In genomic region chr2:224586127-224586702, GRCh38 we compare ENCODE assay signal across 8 cellular contexts. TPM values are rescaled to one million over a fixed set of nuclear protein-coding genes. Genes with fewer than 3 reads are reported as not detected.
DNase-seq lines count a peak whose midpoint lies in the region; ATAC-seq and TF ChIP-seq lines count a peak whose summit lies in the region.

No MANE protein-coding gene starts in this region.

- H3K4me3 ChIP-seq in ACC112 (ENCODE audit: low read depth, low read length) (peak overlapping the region; percentile 83), HL-60 (replicated peaks; ENCODE audit: insufficient read depth, low read length) (peak overlapping the region; percentile 55), right lobe of liver (peak overlapping the region; percentile 50 to 77 (median 72)), upper lobe of right lung (peak overlapping the region; percentile 52)

- no peak overlapping the region for H3K27ac ChIP-seq in ACC112 (ENCODE audit: low read depth, low read length)
- peak overlapping the region; percentile 82 for H3K27ac ChIP-seq in HL-60 (replicated peaks)
- peak overlapping the region; percentile 16 to 31 (median 19) for H3K27ac ChIP-seq in right lobe of liver
- H3K27ac ChIP-seq in upper lobe of right lung: peak overlapping the region; percentile 40

- no peaks in the 10 kb centered on the region for H3K9me3 ChIP-seq in right lobe of liver
- H3K9me3 ChIP-seq in upper lobe of right lung: no peaks in the 10 kb centered on the region

- H3K4me1 Mint-ChIP-seq in activated naive CD8-positive, alpha-beta T cell treated with anti-CD3 and anti-CD28 coated beads for 36 hours: peaks cover 22% of the 10 kb centered on the region

- intact Hi-C loops in right lobe of liver (cut with DNase I): no loop called here
- intact Hi-C loops in upper lobe of right lung (cut with DNase I): no loop called here

- 11% methylated on average over 7 of the region's 7 CpGs for WGBS in right lobe of liver (ENCODE audit: insufficient coverage, low coverage, low lambda C conversion rate, missing lambda C conversion rate)

- H3K27me3 ChIP-seq in ACC112 (ENCODE audit: insufficient read depth, low read length): no peaks in the 10 kb centered on the region
- H3K27me3 ChIP-seq in HL-60 (ENCODE audit: insufficient read depth, poor library complexity, severe bottlenecking): no peaks in the 10 kb centered on the region
- H3K27me3 ChIP-seq in right lobe of liver: no peaks in the 10 kb centered on the region
- H3K27me3 ChIP-seq in upper lobe of right lung: no peaks in the 10 kb centered on the region

- peak; percentile 46 to 57 for DNase-seq in HL-60 (ENCODE audit: low read depth in 1 of 2, low spot score in 1 of 2)
- DNase-seq in activated naive CD8-positive, alpha-beta T cell treated with anti-CD3 and anti-CD28 coated beads for 36 hours: no peak
- no peak for DNase-seq in right lobe of liver
- no peak for DNase-seq in upper lobe of right lung
- DNase-seq in NCI-H446 treated with DMSO at 0.1 percent for 48 hours (lab: John Stamatoyannopoulos, UW): no peak
- no peak for DNase-seq in occipital lobe (lab: John Stamatoyannopoulos, UW)

- H3K36me3 ChIP-seq in ACC112 (ENCODE audit: insufficient read depth, low read length) (peaks cover 3% of the 10 kb centered on the region; the same call in 1 of the 2 replicates), right lobe of liver (no peaks in the 10 kb centered on the region), upper lobe of right lung (no peaks in the 10 kb centered on the region)

- peaks cover 37% of the 10 kb centered on the region for H3K79me2 ChIP-seq in ACC112 (ENCODE audit: control insufficient read depth, insufficient read depth, low read length, unreplicated experiment)

- no peaks in the 10 kb centered on the region for H3K9me3 Mint-ChIP-seq in activated naive CD8-positive, alpha-beta T cell treated with anti-CD3 and anti-CD28 coated beads for 36 hours

- TF ChIP-seq CTCF in HL-60 (IDR thresholded peaks at IDR 0.05; ENCODE audit: insufficient read depth, low read length) (no peak), right lobe of liver (IDR thresholded peaks at IDR 0.05) (no peak), upper lobe of right lung (IDR thresholded peaks at IDR 0.05) (no peak)

- H3K36me3 Mint-ChIP-seq in activated naive CD8-positive, alpha-beta T cell treated with anti-CD3 and anti-CD28 coated beads for 36 hours: peaks cover 23% of the 10 kb centered on the region

- no peaks in the 10 kb centered on the region for H3K27me3 Mint-ChIP-seq in activated naive CD8-positive, alpha-beta T cell treated with anti-CD3 and anti-CD28 coated beads for 36 hours

- ATAC-seq in right lobe of liver: no peak
- no peak for ATAC-seq in upper lobe of right lung
- ATAC-seq in HG03432 (IDR thresholded peaks at IDR 0.05; ENCODE audit: unreplicated experiment): no peak

- peak overlapping the region; percentile 80 for H2AFZ ChIP-seq in ACC112 (ENCODE audit: low read length, unreplicated experiment)

- H3K27ac Mint-ChIP-seq in activated naive CD8-positive, alpha-beta T cell treated with anti-CD3 and anti-CD28 coated beads for 36 hours: peak overlapping the region; percentile 91

- no peak for TF ChIP-seq POLR2A in right lobe of liver (IDR thresholded peaks at IDR 0.05)

- H3K4me3 Mint-ChIP-seq in activated naive CD8-positive, alpha-beta T cell treated with anti-CD3 and anti-CD28 coated beads for 36 hours: peak overlapping the region; percentile 96

- H3K4me1 ChIP-seq in ACC112 (ENCODE audit: control insufficient read depth, insufficient read depth, low read length, unreplicated experiment) (peaks cover 9% of the 10 kb centered on the region), right lobe of liver (peaks cover 0 to 10% (median 2%) of the 10 kb centered on the region in 4 donors), upper lobe of right lung (peaks cover 31% of the 10 kb centered on the region)

RNA-seq across cellular contexts. Expression of gene CUL3, which starts 1.1 kb away (rescaled TPM):
- total RNA-seq in activated naive CD8-positive, alpha-beta T cell treated with anti-CD3 and anti-CD28 coated beads for 36 hours: 10 to 100 TPM; 83.5 to 87.0 TPM
- total RNA-seq in right lobe of liver (10 to 100 TPM; 30.3 to 46.2 (median 40.3) TPM), upper lobe of right lung (80.6 TPM), occipital lobe (98.6 TPM)

Comparison
In these comparisons a context has a peak if more than half of its experiments do, and no peak if none do; other contexts are left out.
1. DNase-seq: peak in HL-60 (2 of 2); none in activated naive CD8-positive, alpha-beta T cell treated with anti-CD3 and anti-CD28 coated beads for 36 hours (single experiment), right lobe of liver (0 of 3), upper lobe of right lung (single experiment), NCI-H446 treated with DMSO at 0.1 percent for 48 hours (single experiment) and occipital lobe (single experiment).
2. Peak in every context shown above with its lines, with median percentiles within 50 percentile points of each other: H3K4me3 ChIP-seq.